Comparison of ENCODE assay signal across 17 cellular contexts in genomic region chr19:41533691-41534090, GRCh38. TPM values are rescaled to one million over a fixed set of nuclear protein-coding genes. Genes with fewer than 3 reads are reported as not detected.
DNase-seq lines count a peak whose midpoint lies in the region; ATAC-seq and TF ChIP-seq lines count a peak whose summit lies in the region.
"Had no signal": no experiment of that assay in that cellular context is flagged by ENCODE, and none has a peak within 500 bp of the region (broad histone marks: within the 10 kb centered on the region; RNA-seq: fewer than 3 reads in every experiment).

No MANE protein-coding gene starts in this region.

- DNase-seq in CD4-positive, alpha-beta T cell, result no peak
- no peak for DNase-seq in GM12865 (ENCODE audit: low read depth)
- no peak for DNase-seq in T-cell
- no peak for DNase-seq in endothelial cell (ENCODE audit: low spot score)
- DNase-seq in Kasumi-1 (lab: John Stamatoyannopoulos, UW), result no peak
- no peak for DNase-seq in left lobe of liver (ENCODE audit: low spot score)
- DNase-seq: activated gamma-delta T cell; effector CD4-positive, alpha-beta T cell; EL; hypothalamus; left cardiac atrium; NCI-H1930; NCI-H526 had no signal

- H3K27me3 ChIP-seq in CD4-positive, alpha-beta T cell (ENCODE audit: control insufficient read depth, insufficient read depth, low read length), result no peaks in the 10 kb centered on the region
- H3K27me3 ChIP-seq: breast epithelium, vagina had no signal

- POLR2A ChIA-PET in CD4-positive, alpha-beta T cell (lab: Charles Lee), result interaction anchor here (0.5 to 3.6 kb wide), 6 partner anchors 13 to 293 kb away, joined by 3 to 48 read pairs (median 3); partner anchors contain the start of gene CEACAM21
- POLR2A ChIA-PET in T-cell (lab: Charles Lee), result no interaction called here

- no peaks in the 10 kb centered on the region for H3K36me3 Mint-ChIP-seq in CD4-positive, alpha-beta T cell (ENCODE audit: low read depth)
- no peaks in the 10 kb centered on the region for H3K36me3 Mint-ChIP-seq in T-cell
- peaks cover 57% of the 10 kb centered on the region for H3K36me3 Mint-ChIP-seq in endothelial cell (ENCODE audit: low read depth, unreplicated experiment)

- H3K27ac Mint-ChIP-seq in CD4-positive, alpha-beta T cell, result peak overlapping the region; percentile 54
- H3K27ac Mint-ChIP-seq in T-cell (peak overlapping the region; percentile 67 to 92), endothelial cell (ENCODE audit: unreplicated experiment) (peak overlapping the region; percentile 81)

- CTCF ChIA-PET in CD4-positive, alpha-beta T cell (lab: Charles Lee), result interaction anchor here (0.7 to 1.0 kb wide), 2 partner anchors 35 to 37 kb away, joined by 3 read pairs; no protein-coding TSS in a partner anchor
- CTCF ChIA-PET in T-cell (lab: Charles Lee), result interaction anchor here (0.6 to 0.8 kb wide), 3 partner anchors 30 to 60 kb away, joined by 3 to 4 read pairs (median 3); no protein-coding TSS in a partner anchor

- ATAC-seq in CD4-positive, alpha-beta T cell (ENCODE audit: poor library complexity), result no peak
- no peak for ATAC-seq in T-cell (replicated peaks in 1 of 4)
- no peak for ATAC-seq in GM18867 (IDR thresholded peaks at IDR 0.05; ENCODE audit: unreplicated experiment)
- ATAC-seq in left lobe of liver, result no peak
- ATAC-seq: left cardiac atrium had no signal

- H3K27me3 Mint-ChIP-seq in CD4-positive, alpha-beta T cell, result no peaks in the 10 kb centered on the region
- H3K27me3 Mint-ChIP-seq in T-cell (peaks cover 0 to 5% of the 10 kb centered on the region in 2 donors), endothelial cell (ENCODE audit: unreplicated experiment) (peaks cover 13% of the 10 kb centered on the region)

- peaks cover 51% of the 10 kb centered on the region for H3K4me1 Mint-ChIP-seq in CD4-positive, alpha-beta T cell (ENCODE audit: low read depth)
- H3K4me1 Mint-ChIP-seq in T-cell, result peaks cover 59 to 61% (median 61%) of the 10 kb centered on the region in 3 donors
- H3K4me1 Mint-ChIP-seq in endothelial cell (ENCODE audit: unreplicated experiment), result peaks cover 60% of the 10 kb centered on the region

- intact Hi-C loops in CD4-positive, alpha-beta T cell (cut with DNase I, micrococcal nuclease), result no loop called here

- TF ChIP-seq CTCF in CD4-positive, alpha-beta T cell (IDR thresholded peaks at IDR 0.05), result no peak
- TF ChIP-seq CTCF in GM12865 (IDR thresholded peaks at IDR 0.05; ENCODE audit: insufficient read depth, low read depth, low read length, missing control alignments) (no peak), endothelial cell (IDR thresholded peaks at IDR 0.05; ENCODE audit: unreplicated experiment) (no peak)

- H3K9me3 Mint-ChIP-seq in CD4-positive, alpha-beta T cell, result no peaks in the 10 kb centered on the region
- H3K9me3 Mint-ChIP-seq in T-cell (peaks cover 2 to 18% (median 8%) of the 10 kb centered on the region in 3 donors), endothelial cell (ENCODE audit: unreplicated experiment) (peaks cover 10% of the 10 kb centered on the region)

- no peak overlapping the region for H3K27ac ChIP-seq in CD4-positive, alpha-beta T cell (ENCODE audit: low read depth, low read length)
- H3K27ac ChIP-seq: breast epithelium, HL-60, vagina had no signal

- H3K9me3 ChIP-seq in CD4-positive, alpha-beta T cell (ENCODE audit: control insufficient read depth, low read length), result no peaks in the 10 kb centered on the region
- H3K9me3 ChIP-seq: vagina had no signal

- H3K4me3 ChIP-seq in GM12865 (ENCODE audit: low read depth, low read length), result peak overlapping the region; percentile 12
- H3K4me3 ChIP-seq: breast epithelium, vagina had no signal

- peak overlapping the region; percentile 46 for H3K4me3 Mint-ChIP-seq in CD4-positive, alpha-beta T cell
- H3K4me3 Mint-ChIP-seq in T-cell, result peak overlapping the region in 1 of 3 donors; percentile 50
- peak overlapping the region; percentile 81 for H3K4me3 Mint-ChIP-seq in endothelial cell (ENCODE audit: unreplicated experiment)

RNA-seq across cellular contexts. Expression of gene CEACAM21, which starts 42.3 kb away (rescaled TPM):
- total RNA-seq in CD4-positive, alpha-beta T cell, result 10 to 100 TPM; 30.7 to 34.9 TPM
- total RNA-seq in T-cell, result 10 to 100 TPM; 34.5 to 63.1 (median 40.3) TPM
- 74.1 TPM for total RNA-seq in endothelial cell (ENCODE audit: unreplicated experiment)
- total RNA-seq in left lobe of liver, result 0.40 TPM
- total RNA-seq: vagina had no signal

Comparison
In these comparisons a context has a peak if more than half of its experiments do, and no peak if none do; other contexts are left out.
1. RNA of gene CEACAM21, which starts 42.3 kb away (total RNA-seq): 74.1 TPM in endothelial cell (single experiment), 34.5 to 63.1 TPM in T-cell and 30.7 to 34.9 TPM in CD4-positive, alpha-beta T cell; 0.40 TPM in left lobe of liver (single experiment); every median in the first group is over 10 times any median in the second.
2. Peak in every context shown above with its lines, with median percentiles within 50 percentile points of each other: H3K27ac Mint-ChIP-seq.